ENCODE assay signal across 1 cellular context in genomic region chr4:126475730-126476129, GRCh38.
TF ChIP-seq lines count a peak whose summit lies in the region.

No MANE protein-coding gene starts in this region.

TF ChIP-seq in K562, 482 proteins besides CTCF, POLR2A, EP300 and RAD21 (continued from another document):
- no peak for TF ChIP-seq ZNF318 (IDR thresholded peaks at IDR 0.05; ENCODE audit: borderline replicate concordance in 1 of 2, low read depth in 1 of 2)
TF ChIP-seq in K562: peak in this region for 7.
